ENCODE assay signal across 26 cellular contexts in the genomic region with DNA sequence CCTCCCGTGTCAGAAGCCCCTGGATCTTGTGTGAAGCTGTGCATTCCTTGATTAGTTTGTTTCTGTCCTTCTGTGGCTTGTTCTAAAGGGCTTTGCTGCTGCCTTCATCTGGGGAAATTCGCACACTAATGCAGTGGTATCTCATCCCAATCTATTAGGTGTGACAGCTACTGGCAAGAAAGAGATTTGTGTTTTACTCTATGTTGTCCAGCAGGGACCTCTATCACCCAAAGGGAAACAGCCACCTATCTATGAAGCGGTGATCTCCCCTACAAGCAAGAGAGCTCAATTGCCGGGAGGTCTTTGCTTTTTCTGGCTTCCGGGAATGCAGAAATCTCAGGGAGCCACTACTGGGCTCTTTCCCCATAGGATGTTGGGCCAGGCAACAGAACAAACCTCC.
"Had no signal": no experiment of that assay in that cellular context is flagged by ENCODE, and none has a peak within 500 bp of the region (broad histone marks: within the 10 kb centered on the region; RNA-seq: fewer than 3 reads in every experiment).

No MANE protein-coding gene starts in this region.

- FAIRE-seq: bronchial epithelial cell, TTC549 had no signal

- H3K27ac ChIP-seq: body of pancreas, PC-9 had no signal

- ATAC-seq: activated CD4-positive, CD25-positive, alpha-beta regulatory T cell treated with anti-CD3 and anti-CD28 coated beads, Interleukin-2, amount 50 U/mL, for 24 hours; activated CD8-positive, alpha-beta T cell treated with anti-CD3 and anti-CD28 coated beads, Interleukin-2, amount 10 ng/mL, durations not matched to agents 7 days and 5 days; body of pancreas; T-cell had no signal

- H2AFZ ChIP-seq: PC-9 had no signal

- H3K9me3 ChIP-seq: body of pancreas had no signal

- DNase-seq: activated CD4-positive, alpha-beta T cell treated with anti-CD3 and anti-CD28 coated beads for 48 hours; activated CD4-positive, alpha-beta T cell treated with anti-CD3 and anti-CD28 coated beads, Interleukin-2, amount 50 U/mL, for 4 hours; activated CD8-positive, alpha-beta memory T cell treated with anti-CD3 and anti-CD28 coated beads, Interleukin-2, amount 50 U/mL, for 48 hours; activated CD8-positive, alpha-beta T cell treated with anti-CD3 and anti-CD28 coated beads, Interleukin-2, amount 10 ng/mL, durations not matched to agents 7 days and 5 days; activated naive CD4-positive, alpha-beta T cell; activated T-cell treated with anti-CD3 and anti-CD28 coated beads, Interleukin-2, amount 50 U/mL, for 1 hour; aorta; body of pancreas; central memory CD4-positive, alpha-beta T cell; KG1; MV-4-11; NCI-H1092 treated with DMSO at 0.1 percent for 48 hours; NCI-H1417 treated with DMSO at 0.1 percent for 48 hours; NCI-H1694; NCI-H2029; NCI-H345; NCI-H510A; NCI-H526 treated with DMSO at 0.1 percent for 48 hours; PC-9; SHP77 treated with DMSO at 0.1 percent for 48 hours; T-cell; T-helper 2 cell; T1000 had no signal

- H3K4me2 ChIP-seq: PC-9 had no signal

- H3K4me3 ChIP-seq: body of pancreas, PC-9 had no signal
